7 cellular contexts compared by ENCODE assay signal in genomic region chr6:133512410-133513016, GRCh38.
DNase-seq lines count a peak whose midpoint lies in the region; ATAC-seq, FAIRE-seq and TF ChIP-seq lines count a peak whose summit lies in the region.

No MANE protein-coding gene starts in this region.

- H3K4me3 ChIP-seq in GM12864 (ENCODE audit: low read depth, low read length): no peak overlapping the region
- H3K4me3 ChIP-seq in SJCRH30: no peak overlapping the region
- H3K4me3 ChIP-seq in endodermal cell (ENCODE audit: low read length): no peak overlapping the region
- H3K4me3 ChIP-seq in mucosa of descending colon: no peak overlapping the region

- WGBS in endodermal cell (ENCODE audit: insufficient coverage in 1 of 2, insufficient read length in 1 of 2), 2 experiments: 39 to 60% methylated on average over 1 to 3 of the region's 4 CpGs

- peak; percentile 54 for TF ChIP-seq CTCF in GM12864 (IDR thresholded peaks at IDR 0.05; ENCODE audit: low read depth, low read length, missing control alignments)
- peak; percentile 91 for TF ChIP-seq CTCF in endodermal cell (conservative IDR thresholded peaks at IDR 0.05)
- TF ChIP-seq CTCF in mucosa of descending colon (IDR thresholded peaks at IDR 0.05): no peak

- peaks cover 6% of the 10 kb centered on the region for H3K4me1 Mint-ChIP-seq in endodermal cell

- no peak overlapping the region for H3K27ac Mint-ChIP-seq in endodermal cell

- no peak overlapping the region for H3K9ac ChIP-seq in endodermal cell (ENCODE audit: extremely low read depth, low read length, poor library complexity, severe bottlenecking)

- H3K36me3 Mint-ChIP-seq in endodermal cell (ENCODE audit: low read depth): no peaks in the 10 kb centered on the region

- H3K27me3 ChIP-seq in SJCRH30 (no peaks in the 10 kb centered on the region), endodermal cell (ENCODE audit: control insufficient read depth, insufficient read depth, low read length, poor library complexity, severe bottlenecking) (no peaks in the 10 kb centered on the region)

- no peak for ATAC-seq in mucosa of descending colon

- H3K9me3 ChIP-seq in SJCRH30 (replicated peaks) (0 out of 2 replicates have a peak, but pooled peaks cover 3% of the 10 kb centered on the region), endodermal cell (ENCODE audit: control insufficient read depth, low read length) (no peaks in the 10 kb centered on the region), mucosa of descending colon (no peaks in the 10 kb centered on the region)

- H3K4me1 ChIP-seq in SJCRH30 (peaks cover 16% of the 10 kb centered on the region), endodermal cell (ENCODE audit: control insufficient read depth, insufficient read depth, low read length) (no peaks in the 10 kb centered on the region), mucosa of descending colon (ENCODE audit: low read depth) (no peaks in the 10 kb centered on the region)

- no peak overlapping the region for H3K27ac ChIP-seq in SJCRH30
- H3K27ac ChIP-seq in endodermal cell (ENCODE audit: low read depth, low read length): no peak overlapping the region

- intact Hi-C loops in mucosa of descending colon (cut with DNase I, micrococcal nuclease): no loop called here

- no peak overlapping the region for H3K4me3 Mint-ChIP-seq in endodermal cell

- peaks cover 26% of the 10 kb centered on the region for H3K36me3 ChIP-seq in SJCRH30
- H3K36me3 ChIP-seq in endodermal cell (ENCODE audit: control insufficient read depth, insufficient read depth, low read length): no peaks in the 10 kb centered on the region
- no peaks in the 10 kb centered on the region for H3K36me3 ChIP-seq in mucosa of descending colon (ENCODE audit: low read depth)

- DNase-seq in GM12864 (ENCODE audit: low read depth): no peak
- DNase-seq in HS-5 (ENCODE audit: low read depth): peak; percentile 28
- peak; percentile 52 to 80 for DNase-seq in SJCRH30
- DNase-seq in endodermal cell: peak; percentile 83
- DNase-seq in mucosa of descending colon: peak in 2 of 3 donors; percentile 27 to 62
- DNase-seq in urothelium cell line (ENCODE audit: low spot score): peak; percentile 41
- no peak for DNase-seq in GOT3 (lab: John Stamatoyannopoulos, UW)

- H3K9me3 Mint-ChIP-seq in endodermal cell: no peaks in the 10 kb centered on the region

- no peak for FAIRE-seq in urothelium cell line (lab: Jason Lieb, UNC)

- no peaks in the 10 kb centered on the region for H3K27me3 Mint-ChIP-seq in endodermal cell (ENCODE audit: insufficient read depth)

Comparison
In these comparisons a context has a peak if more than half of its experiments do, and no peak if none do; other contexts are left out.
1. DNase-seq: peak in HS-5 (single experiment), SJCRH30 (2 of 2), endodermal cell (single experiment), mucosa of descending colon (2 of 3) and urothelium cell line (single experiment); none in GM12864 (single experiment) and GOT3 (single experiment).